In the genomic region with DNA sequence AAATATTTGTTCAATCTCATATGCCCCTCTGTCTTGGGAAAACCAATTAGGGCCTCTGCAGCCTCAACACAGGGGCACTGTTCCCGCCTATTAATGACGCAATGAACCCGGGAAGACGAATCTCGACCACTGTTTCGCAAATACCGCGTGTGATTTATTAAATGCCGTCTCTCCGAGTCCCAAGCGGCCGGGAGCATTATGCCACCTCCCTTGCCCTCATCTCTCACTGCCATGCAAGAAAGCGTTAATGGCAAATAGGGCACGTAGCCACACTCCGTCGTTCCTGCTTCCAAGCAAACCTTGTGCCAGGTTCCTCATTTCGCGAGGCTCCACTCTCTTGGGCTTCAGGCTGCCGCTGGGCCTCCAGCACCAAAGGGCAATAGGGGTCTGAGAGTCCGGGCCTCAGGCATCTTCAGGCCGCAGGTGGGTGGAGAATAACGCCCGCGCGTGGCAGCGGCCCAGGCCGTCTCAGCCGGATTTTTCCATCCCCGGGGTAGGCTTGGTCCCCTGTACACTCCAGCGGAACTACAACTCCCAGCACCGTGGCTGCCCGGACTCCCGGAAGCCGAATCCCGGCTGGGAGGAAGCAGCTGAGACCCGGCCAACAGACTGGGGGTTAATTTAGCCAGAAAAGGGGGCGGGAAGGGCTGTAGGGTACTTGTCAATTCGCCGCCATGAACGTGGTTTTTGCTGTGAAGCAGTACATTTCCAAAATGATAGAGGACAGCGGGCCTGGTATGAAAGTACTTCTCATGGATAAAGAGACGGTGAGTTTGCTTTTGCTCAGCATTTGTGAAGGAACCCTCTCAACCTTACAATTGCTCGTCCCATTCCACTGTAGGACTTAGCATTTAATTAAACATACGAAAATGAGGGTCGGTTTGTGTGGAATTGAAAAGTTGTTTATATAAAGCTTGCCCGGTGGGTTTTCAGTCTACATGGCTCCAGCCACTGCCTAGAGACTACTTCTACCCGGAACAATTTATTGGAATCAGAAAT, we compare ENCODE assay signal across 1 cellular context.
A peak's percentile ranks its signal among the peaks of the same experiment; 100 is the strongest.
TF ChIP-seq lines count a peak whose summit lies in the region.

A gene with protein sequence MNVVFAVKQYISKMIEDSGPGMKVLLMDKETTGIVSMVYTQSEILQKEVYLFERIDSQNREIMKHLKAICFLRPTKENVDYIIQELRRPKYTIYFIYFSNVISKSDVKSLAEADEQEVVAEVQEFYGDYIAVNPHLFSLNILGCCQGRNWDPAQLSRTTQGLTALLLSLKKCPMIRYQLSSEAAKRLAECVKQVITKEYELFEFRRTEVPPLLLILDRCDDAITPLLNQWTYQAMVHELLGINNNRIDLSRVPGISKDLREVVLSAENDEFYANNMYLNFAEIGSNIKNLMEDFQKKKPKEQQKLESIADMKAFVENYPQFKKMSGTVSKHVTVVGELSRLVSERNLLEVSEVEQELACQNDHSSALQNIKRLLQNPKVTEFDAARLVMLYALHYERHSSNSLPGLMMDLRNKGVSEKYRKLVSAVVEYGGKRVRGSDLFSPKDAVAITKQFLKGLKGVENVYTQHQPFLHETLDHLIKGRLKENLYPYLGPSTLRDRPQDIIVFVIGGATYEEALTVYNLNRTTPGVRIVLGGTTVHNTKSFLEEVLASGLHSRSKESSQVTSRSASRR (plus strand): TSS at position 593 of the 999 bp plus-strand sequence. CDS start 82 bp downstream, at position 675.

TF ChIP-seq in GM23338, 12 proteins besides CTCF, POLR2A, EP300 and RAD21 (continued from another document):
- TF ChIP-seq, protein P1, sequence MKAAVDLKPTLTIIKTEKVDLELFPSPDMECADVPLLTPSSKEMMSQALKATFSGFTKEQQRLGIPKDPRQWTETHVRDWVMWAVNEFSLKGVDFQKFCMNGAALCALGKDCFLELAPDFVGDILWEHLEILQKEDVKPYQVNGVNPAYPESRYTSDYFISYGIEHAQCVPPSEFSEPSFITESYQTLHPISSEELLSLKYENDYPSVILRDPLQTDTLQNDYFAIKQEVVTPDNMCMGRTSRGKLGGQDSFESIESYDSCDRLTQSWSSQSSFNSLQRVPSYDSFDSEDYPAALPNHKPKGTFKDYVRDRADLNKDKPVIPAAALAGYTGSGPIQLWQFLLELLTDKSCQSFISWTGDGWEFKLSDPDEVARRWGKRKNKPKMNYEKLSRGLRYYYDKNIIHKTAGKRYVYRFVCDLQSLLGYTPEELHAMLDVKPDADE (IDR thresholded peaks at IDR 0.05), result peak; percentile 88
- TF ChIP-seq POLR2AphosphoS5 (IDR thresholded peaks at IDR 0.05; ENCODE audit: low read depth), result peak; percentile 52
- peak; percentile 60 for TF ChIP-seq CREB1 (CRISPR knock-in tag; IDR thresholded peaks at IDR 0.05; ENCODE audit: low read depth)
- TF ChIP-seq, protein P2, sequence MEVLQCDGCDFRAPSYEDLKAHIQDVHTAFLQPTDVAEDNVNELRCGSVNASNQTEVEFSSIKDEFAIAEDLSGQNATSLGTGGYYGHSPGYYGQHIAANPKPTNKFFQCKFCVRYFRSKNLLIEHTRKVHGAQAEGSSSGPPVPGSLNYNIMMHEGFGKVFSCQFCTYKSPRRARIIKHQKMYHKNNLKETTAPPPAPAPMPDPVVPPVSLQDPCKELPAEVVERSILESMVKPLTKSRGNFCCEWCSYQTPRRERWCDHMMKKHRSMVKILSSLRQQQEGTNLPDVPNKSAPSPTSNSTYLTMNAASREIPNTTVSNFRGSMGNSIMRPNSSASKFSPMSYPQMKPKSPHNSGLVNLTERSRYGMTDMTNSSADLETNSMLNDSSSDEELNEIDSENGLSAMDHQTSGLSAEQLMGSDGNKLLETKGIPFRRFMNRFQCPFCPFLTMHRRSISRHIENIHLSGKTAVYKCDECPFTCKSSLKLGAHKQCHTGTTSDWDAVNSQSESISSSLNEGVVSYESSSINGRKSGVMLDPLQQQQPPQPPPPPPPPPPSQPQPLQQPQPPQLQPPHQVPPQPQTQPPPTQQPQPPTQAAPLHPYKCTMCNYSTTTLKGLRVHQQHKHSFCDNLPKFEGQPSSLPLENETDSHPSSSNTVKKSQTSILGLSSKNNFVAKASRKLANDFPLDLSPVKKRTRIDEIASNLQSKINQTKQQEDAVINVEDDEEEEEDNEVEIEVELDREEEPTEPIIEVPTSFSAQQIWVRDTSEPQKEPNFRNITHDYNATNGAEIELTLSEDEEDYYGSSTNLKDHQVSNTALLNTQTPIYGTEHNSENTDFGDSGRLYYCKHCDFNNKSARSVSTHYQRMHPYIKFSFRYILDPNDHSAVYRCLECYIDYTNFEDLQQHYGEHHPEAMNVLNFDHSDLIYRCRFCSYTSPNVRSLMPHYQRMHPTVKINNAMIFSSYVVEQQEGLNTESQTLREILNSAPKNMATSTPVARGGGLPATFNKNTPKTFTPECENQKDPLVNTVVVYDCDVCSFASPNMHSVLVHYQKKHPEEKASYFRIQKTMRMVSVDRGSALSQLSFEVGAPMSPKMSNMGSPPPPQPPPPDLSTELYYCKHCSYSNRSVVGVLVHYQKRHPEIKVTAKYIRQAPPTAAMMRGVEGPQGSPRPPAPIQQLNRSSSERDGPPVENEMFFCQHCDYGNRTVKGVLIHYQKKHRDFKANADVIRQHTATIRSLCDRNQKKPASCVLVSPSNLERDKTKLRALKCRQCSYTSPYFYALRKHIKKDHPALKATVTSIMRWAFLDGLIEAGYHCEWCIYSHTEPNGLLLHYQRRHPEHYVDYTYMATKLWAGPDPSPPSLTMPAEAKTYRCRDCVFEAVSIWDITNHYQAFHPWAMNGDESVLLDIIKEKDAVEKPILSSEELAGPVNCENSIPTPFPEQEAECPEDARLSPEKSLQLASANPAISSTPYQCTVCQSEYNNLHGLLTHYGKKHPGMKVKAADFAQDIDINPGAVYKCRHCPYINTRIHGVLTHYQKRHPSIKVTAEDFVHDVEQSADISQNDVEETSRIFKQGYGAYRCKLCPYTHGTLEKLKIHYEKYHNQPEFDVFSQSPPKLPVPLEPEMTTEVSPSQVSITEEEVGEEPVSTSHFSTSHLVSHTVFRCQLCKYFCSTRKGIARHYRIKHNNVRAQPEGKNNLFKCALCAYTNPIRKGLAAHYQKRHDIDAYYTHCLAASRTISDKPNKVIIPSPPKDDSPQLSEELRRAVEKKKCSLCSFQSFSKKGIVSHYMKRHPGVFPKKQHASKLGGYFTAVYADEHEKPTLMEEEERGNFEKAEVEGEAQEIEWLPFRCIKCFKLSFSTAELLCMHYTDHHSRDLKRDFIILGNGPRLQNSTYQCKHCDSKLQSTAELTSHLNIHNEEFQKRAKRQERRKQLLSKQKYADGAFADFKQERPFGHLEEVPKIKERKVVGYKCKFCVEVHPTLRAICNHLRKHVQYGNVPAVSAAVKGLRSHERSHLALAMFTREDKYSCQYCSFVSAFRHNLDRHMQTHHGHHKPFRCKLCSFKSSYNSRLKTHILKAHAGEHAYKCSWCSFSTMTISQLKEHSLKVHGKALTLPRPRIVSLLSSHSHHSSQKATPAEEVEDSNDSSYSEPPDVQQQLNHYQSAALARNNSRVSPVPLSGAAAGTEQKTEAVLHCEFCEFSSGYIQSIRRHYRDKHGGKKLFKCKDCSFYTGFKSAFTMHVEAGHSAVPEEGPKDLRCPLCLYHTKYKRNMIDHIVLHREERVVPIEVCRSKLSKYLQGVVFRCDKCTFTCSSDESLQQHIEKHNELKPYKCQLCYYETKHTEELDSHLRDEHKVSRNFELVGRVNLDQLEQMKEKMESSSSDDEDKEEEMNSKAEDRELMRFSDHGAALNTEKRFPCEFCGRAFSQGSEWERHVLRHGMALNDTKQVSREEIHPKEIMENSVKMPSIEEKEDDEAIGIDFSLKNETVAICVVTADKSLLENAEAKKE (CRISPR knock-in tag; IDR thresholded peaks at IDR 0.05), result no peak
